28 cellular contexts compared by ENCODE assay signal in the genomic region with DNA sequence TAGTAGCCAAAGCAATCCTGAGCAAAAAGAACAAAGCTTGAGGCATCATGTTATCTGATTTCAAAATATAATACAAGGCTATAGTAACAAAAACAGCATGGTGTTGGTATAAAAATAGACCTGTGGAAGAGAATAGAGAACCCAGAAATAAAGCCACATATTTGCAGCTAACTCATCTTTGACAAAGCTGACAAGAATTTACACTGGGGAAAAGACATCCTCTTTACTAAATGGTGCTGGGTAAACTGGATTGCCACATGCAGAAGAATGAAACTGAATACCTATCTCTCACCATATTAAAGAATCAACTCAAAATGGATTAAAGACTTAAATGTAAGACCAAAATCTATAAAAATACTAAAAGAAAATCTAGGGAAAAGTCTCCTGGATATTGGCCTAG. TPM values are rescaled to one million over a fixed set of nuclear protein-coding genes. Genes with fewer than 3 reads are reported as not detected.
A peak's percentile ranks its signal among the peaks of the same experiment; 100 is the strongest.
DNase-seq lines count a peak whose midpoint lies in the region; ATAC-seq, FAIRE-seq and TF ChIP-seq lines count a peak whose summit lies in the region.
"Had no signal": no experiment of that assay in that cellular context is flagged by ENCODE, and none has a peak within 500 bp of the region (broad histone marks: within the 10 kb centered on the region; RNA-seq: fewer than 3 reads in every experiment).

No MANE protein-coding gene starts in this region.

- H2AFZ ChIP-seq in K562 (ENCODE audit: low read depth, low read length) (no peak overlapping the region), GM23338 (no peak overlapping the region)
- H2AFZ ChIP-seq: PC-9 had no signal

- no peaks in the 10 kb centered on the region; a peak in 1 of 5 replicates for H3K4me1 ChIP-seq in K562 (replicated peaks in 1 of 2; ENCODE audit: control insufficient read depth in 2 of 2, insufficient read depth in 2 of 2, low read length in 2 of 2)
- no peaks in the 10 kb centered on the region for H3K4me1 ChIP-seq in aorta (ENCODE audit: control insufficient read depth in 1 of 2, insufficient read depth in 2 of 2, low read length in 2 of 2)
- no peaks in the 10 kb centered on the region for H3K4me1 ChIP-seq in GM23338 (ENCODE audit: insufficient read depth)
- H3K4me1 ChIP-seq: HAP-1, SJSA1 had no signal

- H4K20me1 ChIP-seq in K562 (replicated peaks; ENCODE audit: control insufficient read depth, insufficient read depth, low read length), result no peaks in the 10 kb centered on the region
- H4K20me1 ChIP-seq in GM23338 (replicated peaks; ENCODE audit: insufficient read depth), result no peaks in the 10 kb centered on the region

- DNase-seq in AG10803 (ENCODE audit: low read depth) (peak; percentile 12), HCEC 1CT (peak; percentile 35), K562 (ENCODE audit: extremely low read depth in 1 of 4, low spot score in 3 of 4) (no peak), iris pigment epithelial cell (ENCODE audit: low read depth) (peak; percentile 77), aorta (no peak), hepatic stellate cell (ENCODE audit: low spot score) (no peak), GM23338 (ENCODE audit: low spot score) (no peak)
- DNase-seq: 8988T; ACHN; DMS153; DND-41; GOT3; MV-4-11; NCI-H1105; NCI-H146; NCI-H1930; NCI-H446; NCI-H524 treated with DMSO at 0.1 percent for 48 hours; NCI-H82; NK-92 treated with Interleukin-12 subunit alpha and Interleukin-12 subunit beta, amount 100 ng/mL, for 24 hours; PC-9 had no signal

- peaks cover 2% of the 10 kb centered on the region; the same call in 1 of the 3 replicates for H3K4me1 Mint-ChIP-seq in GM23338

- H3K36me3 Mint-ChIP-seq in GM23338 (ENCODE audit: low read depth), result no peaks in the 10 kb centered on the region

- H3K27ac ChIP-seq in K562 (ENCODE audit: extremely low read depth, low read depth, low read length) (no peak overlapping the region), aorta (ENCODE audit: low read depth in 1 of 2, low read length in 2 of 2) (no peak overlapping the region), GM23338 (ENCODE audit: low read depth) (no peak overlapping the region)
- H3K27ac ChIP-seq: HL-60, PC-9, SJSA1 had no signal

- in situ Hi-C loops in K562 (cut with MboI), result no loop called here

- no peaks in the 10 kb centered on the region for H3K9me2 ChIP-seq in GM23338 (ENCODE audit: insufficient read depth)

- no peaks in the 10 kb centered on the region for H3K9me1 ChIP-seq in K562 (ENCODE audit: control insufficient read depth, insufficient read depth, low read length)

- H3K36me3 ChIP-seq in K562 (ENCODE audit: control insufficient read depth, insufficient read depth, low read length), result no peaks in the 10 kb centered on the region
- H3K36me3 ChIP-seq in aorta (ENCODE audit: control insufficient read depth in 1 of 2, insufficient read depth in 2 of 2, low read length in 1 of 2), result no peaks in the 10 kb centered on the region
- H3K36me3 ChIP-seq in GM23338 (ENCODE audit: insufficient read depth), result no peaks in the 10 kb centered on the region
- H3K36me3 ChIP-seq: HAP-1, SJSA1 had no signal

- no peak for TF ChIP-seq POLR2A in K562 (conservative IDR thresholded peaks at IDR 0.05)

- H3K4me3 Mint-ChIP-seq in GM23338, result no peak overlapping the region

- no peaks in the 10 kb centered on the region for H3K9me3 ChIP-seq in K562 (replicated peaks; ENCODE audit: control insufficient read depth, insufficient read depth, low read depth, low read length)
- peaks cover 3% of the 10 kb centered on the region for H3K9me3 ChIP-seq in aorta (ENCODE audit: control insufficient read depth, low read length)
- H3K9me3 ChIP-seq: HAP-1, SJSA1 had no signal

- no peak overlapping the region for H3K9ac ChIP-seq in K562 (ENCODE audit: insufficient read depth in 1 of 2, low read depth in 2 of 2, low read length in 2 of 2)

- CTCF ChIA-PET in K562 (lab: Yijun Ruan, JAX; ENCODE audit: low intra/inter-chr PET ratio), result no interaction called here

- no peaks in the 10 kb centered on the region for H3K9me3 Mint-ChIP-seq in GM23338

- TF ChIP-seq CTCF in AG10803 (conservative IDR thresholded peaks at IDR 0.05; ENCODE audit: low read length) (no peak), K562 (IDR thresholded peaks at IDR 0.05 in 2 of 3, conservative IDR thresholded peaks at IDR 0.05 in 1 of 3; ENCODE audit: insufficient read depth in 2 of 3, low read depth in 1 of 3, low read length in 3 of 3) (no peak), GM23338 (conservative IDR thresholded peaks at IDR 0.05; ENCODE audit: low read depth in 2 of 2) (no peak)

- no peaks in the 10 kb centered on the region for H3K27me3 ChIP-seq in K562 (ENCODE audit: control insufficient read depth in 2 of 2, insufficient read depth in 2 of 2, low read length in 2 of 2)
- H3K27me3 ChIP-seq in aorta (ENCODE audit: control insufficient read depth in 1 of 2, insufficient read depth in 2 of 2, low read length in 1 of 2), result no peaks in the 10 kb centered on the region
- no peaks in the 10 kb centered on the region for H3K27me3 ChIP-seq in GM23338 (ENCODE audit: insufficient read depth)
- H3K27me3 ChIP-seq: SJSA1 had no signal

- POLR2A ChIA-PET in K562 (lab: Yijun Ruan, JAX), result no interaction called here

- H3K4me2 ChIP-seq in K562 (ENCODE audit: insufficient read depth, low read length) (no peak overlapping the region), GM23338 (no peak overlapping the region)
- H3K4me2 ChIP-seq: PC-9 had no signal

- intact Hi-C loops in K562 (cut with micrococcal nuclease), result no loop called here
- intact Hi-C loops in aorta (cut with DNase I), result no loop called here

- no peak for TF ChIP-seq RAD21 in K562 (CRISPR knock-in tag; conservative IDR thresholded peaks at IDR 0.05 in 1 of 2, IDR thresholded peaks at IDR 0.05 in 1 of 2)

- H3K27ac Mint-ChIP-seq in GM23338, result no peak overlapping the region

- no peak for FAIRE-seq in K562 (lab: Jason Lieb, UNC)
- FAIRE-seq: G401.6, GM12878 had no signal

- TF ChIP-seq EP300 in K562 (IDR thresholded peaks at IDR 0.05; ENCODE audit: low read length), result no peak

- no peaks in the 10 kb centered on the region for H3K27me3 Mint-ChIP-seq in GM23338 (ENCODE audit: insufficient read depth, low read depth, poor library complexity)
- H3K27me3 Mint-ChIP-seq: IgD-negative memory B cell had no signal

- no TSS peak for BruUV-seq in K562 (replicated peaks; lab: Mats Ljungman, UMichigan)

- ATAC-seq in K562 (no peak), aorta (ENCODE audit: low FRiP score) (no peak), GM23338 (no peak)
- ATAC-seq: GM12878, Right ventricle myocardium inferior had no signal

- H3K79me2 ChIP-seq in K562 (ENCODE audit: control insufficient read depth, insufficient read depth, low read length) (no peaks in the 10 kb centered on the region), GM23338 (replicated peaks; ENCODE audit: insufficient read depth) (no peaks in the 10 kb centered on the region)

- H3K4me3 ChIP-seq in AG10803 (ENCODE audit: low read length) (no peak overlapping the region), K562 (no peak overlapping the region), aorta (ENCODE audit: low read length in 2 of 2) (no peak overlapping the region), GM23338 (no peak overlapping the region)
- H3K4me3 ChIP-seq: GM12878, HAP-1, PC-9, SJSA1 had no signal

- no peaks in the 10 kb centered on the region for H3F3A ChIP-seq in GM23338 (replicated peaks; ENCODE audit: low read depth)

TF ChIP-seq in K562, 482 proteins besides CTCF, POLR2A, EP300 and RAD21 (continues in another document):
- peak; percentile 9 for TF ChIP-seq RBM25 (IDR thresholded peaks at IDR 0.05; ENCODE audit: low read depth, low read length, severe bottlenecking)

RNA-seq across cellular contexts. Expression of gene CD55, which starts 59.5 kb away (rescaled TPM):
- total RNA-seq in K562 (2011; cell fraction: chromatin; rRNA removed; ENCODE audit: low replicate concordance), result 122 and 219 TPM in 2 replicates
- total RNA-seq in K562 (2011; cell fraction: nucleolus; rRNA removed), result 126 and 131 TPM in 2 replicates
- 167 and 170 TPM in 2 replicates for total RNA-seq in K562 (2011; cell fraction: nucleoplasm; rRNA removed)
- total RNA-seq in K562 (2014; rRNA removed) (98.4 and 112 TPM in 2 replicates), K562 (2014; rRNA removed; fragmentation: Illumina TruSeq; extraction: Trizol) (96.2 and 124 TPM in 2 replicates), K562 (2015; rRNA removed; fragmentation: Illumina TruSeq; extraction: Trizol) (81.5 and 84.0 TPM in 2 replicates), K562 (2021) (96.0 and 104 TPM in 2 replicates), aorta (10 to 100 TPM; 84.8 to 86.7 TPM)
- polyA plus RNA-seq in K562 (2011; rRNA removed) (137 and 150 TPM in 2 replicates), K562 (2014; fragmentation: Illumina TruSeq; extraction: Trizol) (94.8 and 144 TPM in 2 replicates), K562 (2014; fragmentation: Nextera tagmentation; extraction: Ambion mirVana) (10 to 100 TPM; 17.7 to 29.4 TPM), K562 (2014; rRNA removed) (97.0 and 98.6 TPM in 2 replicates), aorta (10 to 100 TPM; 20.2 to 29.6 TPM), GM23338 (2016; fragmentation: Nextera tagmentation; extraction: Ambion mirVana) (13.6 and 16.7 TPM in 2 replicates)
- 53.0 and 98.2 TPM in 2 replicates for polyA plus RNA-seq in K562 (2011; cell fraction: cytosol; rRNA removed)
- polyA plus RNA-seq in K562 (2011; cell fraction: nucleus; rRNA removed), result 69.4 and 92.8 TPM in 2 replicates
- polyA plus RNA-seq in K562 (2012), result 72.7 and 169 TPM in 2 replicates
- 180 and 193 TPM in 2 replicates for polyA minus RNA-seq in K562 (2011; rRNA and poly(A)+ RNA removed)
- polyA minus RNA-seq in K562 (2011; cell fraction: cytosol; rRNA and poly(A)+ RNA removed), result 46.6 and 55.4 TPM in 2 replicates
- polyA minus RNA-seq in K562 (2011; cell fraction: nucleus; rRNA and poly(A)+ RNA removed), result 97.5 and 128 TPM in 2 replicates
- 17.6 and 18.5 TPM in 2 replicates for total RNA-seq in GM23338 (2014; rRNA removed; shearing (Covaris generic))

Comparison
In these comparisons a context has a peak if more than half of its experiments do, and no peak if none do; other contexts are left out.
1. DNase-seq: peak in AG10803 (single experiment), HCEC 1CT (single experiment) and iris pigment epithelial cell (single experiment); none in K562 (0 of 4), aorta (0 of 2), hepatic stellate cell (single experiment) and GM23338 (single experiment).